In genomic region chr7:111089822-111090426, GRCh38 we compare ENCODE assay signal across 8 cellular contexts. TPM values are rescaled to one million over a fixed set of nuclear protein-coding genes. Genes with fewer than 3 reads are reported as not detected.
DNase-seq lines count a peak whose midpoint lies in the region; ATAC-seq and TF ChIP-seq lines count a peak whose summit lies in the region.

No MANE protein-coding gene starts in this region.

- H3K79me2 ChIP-seq in PC-9 (ENCODE audit: low read depth), result no peaks in the 10 kb centered on the region

- no peak overlapping the region for H2AK5ac ChIP-seq in mesenchymal stem cell (ENCODE audit: low read length, severe bottlenecking)

- H4K20me1 ChIP-seq in PC-9 (ENCODE audit: insufficient read depth), result no peaks in the 10 kb centered on the region

- intact Hi-C loops in PC-9 (cut with micrococcal nuclease; ENCODE audit: unreplicated experiment), result loop anchor here (2.0 to 10.0 kb wide), 3 partner anchors 393 to 1245 kb away; no protein-coding TSS in a partner anchor

- no peak overlapping the region for H2BK5ac ChIP-seq in mesenchymal stem cell (ENCODE audit: low read depth, low read length, poor library complexity, severe bottlenecking)

- H3K9me3 ChIP-seq in PC-9 (ENCODE audit: insufficient read depth, low read depth) (no peaks in the 10 kb centered on the region), mesenchymal stem cell (ENCODE audit: control insufficient read depth, low read length) (no peaks in the 10 kb centered on the region)

- no peak overlapping the region for H3K14ac ChIP-seq in mesenchymal stem cell (ENCODE audit: low read length in 2 of 2)

- peak; percentile 82 for TF ChIP-seq CTCF in PC-9 (conservative IDR thresholded peaks at IDR 0.05)

- no peak overlapping the region for H3K4me3 ChIP-seq in PC-9
- no peak overlapping the region for H3K4me3 ChIP-seq in mesenchymal stem cell (ENCODE audit: insufficient read depth in 1 of 2, low read depth in 1 of 2, low read length in 2 of 2)

- H3K36me3 ChIP-seq in PC-9 (ENCODE audit: low read depth), result no peaks in the 10 kb centered on the region
- H3K36me3 ChIP-seq in mesenchymal stem cell (ENCODE audit: control insufficient read depth in 1 of 2, insufficient read depth in 2 of 2, low read depth in 1 of 2, low read length in 2 of 2), result no peaks in the 10 kb centered on the region

- WGBS in mesenchymal stem cell, result no CpG with 5 or more reads among the region's 1 CpG

- no peak overlapping the region for H2BK15ac ChIP-seq in mesenchymal stem cell (ENCODE audit: low read depth, poor library complexity, severe bottlenecking)

- H2BK12ac ChIP-seq in mesenchymal stem cell (ENCODE audit: low read length in 2 of 2), result no peak overlapping the region

- H3K4me2 ChIP-seq in PC-9, result no peak overlapping the region
- H3K4me2 ChIP-seq in mesenchymal stem cell (ENCODE audit: low read length, poor library complexity, severe bottlenecking), result no peak overlapping the region

- peak; percentile 57 for DNase-seq in CD1c-positive myeloid dendritic cell (ENCODE audit: extremely low spot score)
- DNase-seq in HuH-7 (ENCODE audit: low spot score), result peak; percentile 40
- no peak for DNase-seq in PC-9
- peak; percentile 67 for DNase-seq in dedifferentiated amniotic fluid mesenchymal stem cell (ENCODE audit: extremely low spot score)
- DNase-seq in mesenchymal stem cell, result peak; percentile 51
- no peak for DNase-seq in T-helper 9 cell
- no peak for DNase-seq in ureter (ENCODE audit: low spot score)

- H2AFZ ChIP-seq in PC-9 (no peak overlapping the region), mesenchymal stem cell (ENCODE audit: low read depth, low read length) (no peak overlapping the region)

- no peak overlapping the region for H3K23ac ChIP-seq in mesenchymal stem cell (ENCODE audit: low read length in 2 of 2)

- H4K91ac ChIP-seq in mesenchymal stem cell (ENCODE audit: low read length), result no peak overlapping the region

- no peak overlapping the region for H3K27ac ChIP-seq in PC-9
- H3K27ac ChIP-seq in mesenchymal stem cell (ENCODE audit: low read length, poor library complexity, severe bottlenecking), result no peak overlapping the region

- H3K9me2 ChIP-seq in PC-9 (ENCODE audit: insufficient read depth), result no peaks in the 10 kb centered on the region

- no peaks in the 10 kb centered on the region for H3F3A ChIP-seq in PC-9 (ENCODE audit: insufficient read depth, low read depth)

- H3K4me1 ChIP-seq in PC-9 (replicated peaks; ENCODE audit: insufficient read depth), result no peaks in the 10 kb centered on the region
- H3K4me1 ChIP-seq in mesenchymal stem cell (ENCODE audit: control insufficient read depth, insufficient read depth, low read depth, low read length), result no peaks in the 10 kb centered on the region

- no peak overlapping the region for H3K4ac ChIP-seq in mesenchymal stem cell (ENCODE audit: low read depth in 1 of 2, low read length in 2 of 2)

- H3K27me3 ChIP-seq in PC-9 (ENCODE audit: insufficient read depth, low read depth), result no peaks in the 10 kb centered on the region
- no peaks in the 10 kb centered on the region for H3K27me3 ChIP-seq in mesenchymal stem cell (ENCODE audit: control insufficient read depth in 1 of 2, insufficient read depth in 1 of 2, low read length in 2 of 2)

- CTCF ChIA-PET in PC-9 (lab: Charles Lee), result no interaction called here

- no peak overlapping the region for H4K8ac ChIP-seq in mesenchymal stem cell (ENCODE audit: low read length)

- POLR2A ChIA-PET in PC-9 (lab: Charles Lee; ENCODE audit: unreplicated experiment), result no interaction called here

- no peak overlapping the region for H3K18ac ChIP-seq in mesenchymal stem cell (ENCODE audit: low read depth in 1 of 2, low read length in 2 of 2)

- no peaks in the 10 kb centered on the region for H3K79me1 ChIP-seq in mesenchymal stem cell (replicated peaks; ENCODE audit: low read length, poor library complexity, severe bottlenecking)

- H3K9ac ChIP-seq in mesenchymal stem cell (ENCODE audit: low read length), result no peak overlapping the region

- peak; percentile 56 for ATAC-seq in GM18907 (IDR thresholded peaks at IDR 0.05; ENCODE audit: unreplicated experiment)

- H2BK120ac ChIP-seq in mesenchymal stem cell (ENCODE audit: low read depth, low read length), result no peak overlapping the region

- no TSS peak for BruUV-seq in PC-9 (replicated peaks; lab: Mats Ljungman, UMichigan)

RNA-seq across cellular contexts. Expression of gene LRRN3, which starts 1.0 kb away (rescaled TPM):
- total RNA-seq in PC-9 (2021) (not detected in 2 replicates), ureter (1.2 TPM)
- polyA plus RNA-seq in mesenchymal stem cell (2013, experiment 1 of 2), result 0.15 TPM
- 0.21 TPM for polyA plus RNA-seq in mesenchymal stem cell (2013, experiment 2 of 2)

Comparison
In these comparisons a context has a peak if more than half of its experiments do, and no peak if none do; other contexts are left out.
1. DNase-seq: peak in CD1c-positive myeloid dendritic cell (single experiment), HuH-7 (single experiment), dedifferentiated amniotic fluid mesenchymal stem cell (single experiment) and mesenchymal stem cell (single experiment); none in PC-9 (0 of 2), T-helper 9 cell (single experiment) and ureter (single experiment).